Comparison of ENCODE assay signal across 29 cellular contexts in the genomic region with DNA sequence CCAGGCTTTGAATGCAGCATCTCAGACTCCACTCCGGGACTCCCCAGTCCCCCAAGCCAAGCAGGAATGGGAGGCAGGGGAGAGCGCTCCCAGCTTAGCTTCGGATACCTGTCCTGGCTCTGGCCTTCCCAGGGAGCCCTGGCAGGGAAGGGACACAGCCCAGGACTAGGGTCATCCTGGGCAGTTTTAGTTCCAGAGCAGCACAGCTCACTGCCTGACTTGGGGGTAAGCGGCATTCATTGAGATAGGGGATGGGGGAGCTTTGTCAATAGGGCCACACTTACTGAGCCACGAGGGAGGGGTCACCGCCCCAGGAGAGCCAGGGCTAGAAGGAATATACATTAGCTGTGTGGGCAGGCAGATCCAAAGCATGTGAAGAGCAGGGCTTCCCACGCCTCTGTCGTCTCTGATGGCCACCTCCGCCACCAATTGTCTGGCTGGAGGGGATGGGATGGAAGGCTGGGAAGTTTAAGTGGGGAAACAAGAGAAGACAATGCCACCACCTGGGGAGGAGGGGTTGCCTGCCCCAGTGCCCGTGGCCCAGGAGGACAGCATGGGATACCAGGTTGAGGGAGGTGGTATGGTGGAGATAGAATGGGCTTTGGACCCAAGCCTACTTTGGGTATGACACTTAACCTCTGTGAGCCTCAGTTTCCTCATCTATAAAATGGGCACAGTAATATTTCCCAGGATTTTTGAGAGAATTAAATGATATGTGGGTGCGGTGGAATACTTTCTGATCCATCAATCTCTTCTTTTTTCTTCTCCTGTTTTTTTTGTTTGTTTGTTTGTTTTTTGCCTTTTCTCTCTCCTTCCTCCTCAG. TPM values are rescaled to one million over a fixed set of nuclear protein-coding genes. Genes with fewer than 3 reads are reported as not detected.
DNase-seq lines count a peak whose midpoint lies in the region; ATAC-seq and TF ChIP-seq lines count a peak whose summit lies in the region.
"Had no signal": no experiment of that assay in that cellular context is flagged by ENCODE, and none has a peak within 500 bp of the region (broad histone marks: within the 10 kb centered on the region; RNA-seq: fewer than 3 reads in every experiment).

No MANE protein-coding gene starts in this region.

- no peak overlapping the region for H3K23ac ChIP-seq in neuronal stem cell (ENCODE audit: low read depth, low read length, poor library complexity)

- peak overlapping the region; percentile 58 for H3K18ac ChIP-seq in neuronal stem cell (ENCODE audit: low read length)

- H3K9ac ChIP-seq in neuronal stem cell (ENCODE audit: low read depth, low read length, poor library complexity): peak overlapping the region; percentile 17
- H3K9ac ChIP-seq: BLaER1 treated with 17β-estradiol and CSF1 and Interleukin-3, amounts not matched to agents 10 nM and 100 nM; GM23248 had no signal

- H2BK120ac ChIP-seq in neuronal stem cell (ENCODE audit: low read depth, low read length): no peak overlapping the region

- H3K4me3 Mint-ChIP-seq in glutamatergic neuron (ENCODE audit: unreplicated experiment): no peak overlapping the region
- no peak overlapping the region for H3K4me3 Mint-ChIP-seq in type B pancreatic cell
- H3K4me3 Mint-ChIP-seq: activated CD8-positive, alpha-beta T cell treated with anti-CD3 and anti-CD28 coated beads, Interleukin-2, amount 10 ng/mL, durations not matched to agents 7 days and 5 days; mesothelial cell of epicardium; naive thymus-derived CD8-positive, alpha-beta T cell had no signal

- ATAC-seq in left cardiac atrium: no peak
- ATAC-seq in GM21619 (IDR thresholded peaks at IDR 0.05; ENCODE audit: unreplicated experiment): no peak
- ATAC-seq: activated CD4-positive, CD25-positive, alpha-beta regulatory T cell treated with anti-CD3 and anti-CD28 coated beads, Interleukin-2, amount 50 U/mL, for 24 hours; activated CD8-positive, alpha-beta T cell treated with anti-CD3 and anti-CD28 coated beads, Interleukin-2, amount 10 ng/mL, durations not matched to agents 7 days and 5 days; naive thymus-derived CD8-positive, alpha-beta T cell had no signal

- H3K27me3 ChIP-seq in right atrium auricular region: no peaks in the 10 kb centered on the region
- H3K27me3 ChIP-seq in neuronal stem cell (ENCODE audit: control insufficient read depth in 3 of 3, insufficient read depth in 3 of 3, low read depth in 1 of 3, low read length in 3 of 3): peaks cover 0 to 38% (median 0%) of the 10 kb centered on the region in 3 experiments
- H3K27me3 ChIP-seq: BLaER1 treated with 17β-estradiol and CSF1 and Interleukin-3, amounts not matched to agents 10 nM and 100 nM; upper lobe of right lung had no signal

- H3K27me3 Mint-ChIP-seq in glutamatergic neuron (ENCODE audit: unreplicated experiment) (peaks cover 5% of the 10 kb centered on the region), type B pancreatic cell (peaks cover 9% of the 10 kb centered on the region)

- TF ChIP-seq CTCF in right atrium auricular region (IDR thresholded peaks at IDR 0.05) (no peak), glutamatergic neuron (IDR thresholded peaks at IDR 0.05; ENCODE audit: partially characterized antibody, unreplicated experiment) (no peak), type B pancreatic cell (conservative IDR thresholded peaks at IDR 0.05) (no peak)

- no peak overlapping the region for H3K4ac ChIP-seq in neuronal stem cell (ENCODE audit: low read length)

- peak; percentile 44 for DNase-seq in right atrium auricular region (ENCODE audit: low spot score)
- no peak for DNase-seq in left cardiac atrium
- no peak for DNase-seq in glutamatergic neuron
- DNase-seq in neuronal stem cell (ENCODE audit: low spot score): no peak
- DNase-seq in type B pancreatic cell (ENCODE audit: extremely low spot score, unreplicated experiment): peak; percentile 62
- DNase-seq in NCI-H446 treated with DMSO at 0.1 percent for 48 hours (lab: John Stamatoyannopoulos, UW): no peak
- DNase-seq in DMS79 (lab: John Stamatoyannopoulos, UW): no peak
- DNase-seq: activated CD8-positive, alpha-beta T cell treated with anti-CD3 and anti-CD28 coated beads, Interleukin-2, amount 10 ng/mL, durations not matched to agents 7 days and 5 days; activated naive CD4-positive, alpha-beta T cell treated with Interleukin-2 at 50 U/mL for 16 hours; activated T-cell treated with anti-CD3 and anti-CD28 coated beads, Interleukin-2, amount 50 U/mL, for 48 hours; amygdala; caudate nucleus; foreskin fibroblast; kidney glomerular epithelial cell; NCI-H1048; NCI-H510A treated with DMSO at 0.1 percent for 48 hours; NK-92 treated with Interleukin-12 subunit alpha and Interleukin-12 subunit beta, amount 100 ng/mL, for 24 hours; small intestine; stimulated activated naive CD4-positive, alpha-beta T cell; upper lobe of right lung had no signal

- H3K4me1 Mint-ChIP-seq in glutamatergic neuron (ENCODE audit: low read depth, unreplicated experiment) (peaks cover 7% of the 10 kb centered on the region), type B pancreatic cell (ENCODE audit: unreplicated experiment) (peaks cover 47% of the 10 kb centered on the region)
- H3K4me1 Mint-ChIP-seq: naive thymus-derived CD8-positive, alpha-beta T cell had no signal

- H2BK15ac ChIP-seq in neuronal stem cell (ENCODE audit: low read length): no peak overlapping the region

- no peak overlapping the region for H2BK12ac ChIP-seq in neuronal stem cell (ENCODE audit: low read length)

- no peak overlapping the region for H4K8ac ChIP-seq in neuronal stem cell (ENCODE audit: low read depth, low read length)

- H3K9me3 Mint-ChIP-seq in glutamatergic neuron (ENCODE audit: unreplicated experiment) (no peaks in the 10 kb centered on the region), type B pancreatic cell (no peaks in the 10 kb centered on the region)
- H3K9me3 Mint-ChIP-seq: mesothelial cell of epicardium; naive thymus-derived CD8-positive, alpha-beta T cell had no signal

- peak overlapping the region; percentile 79 to 94 for H3K27ac ChIP-seq in right atrium auricular region
- no peak overlapping the region for H3K27ac ChIP-seq in neuronal stem cell (replicated peaks; ENCODE audit: low read length)
- H3K27ac ChIP-seq: BLaER1 treated with 17β-estradiol and CSF1 and Interleukin-3, amounts not matched to agents 10 nM and 100 nM; epithelial cell of prostate; GM23248; upper lobe of right lung had no signal

- H3K36me3 ChIP-seq in right atrium auricular region: no peaks in the 10 kb centered on the region
- H3K36me3 ChIP-seq in neuronal stem cell (replicated peaks in 1 of 2; ENCODE audit: control insufficient read depth in 2 of 2, insufficient read depth in 2 of 2, low read length in 2 of 2): no peaks in the 10 kb centered on the region
- H3K36me3 ChIP-seq: BLaER1 treated with 17β-estradiol and CSF1 and Interleukin-3, amounts not matched to agents 10 nM and 100 nM; upper lobe of right lung had no signal

- H2BK5ac ChIP-seq in neuronal stem cell (ENCODE audit: low read length): no peak overlapping the region

- no peaks in the 10 kb centered on the region for H3K79me1 ChIP-seq in neuronal stem cell (ENCODE audit: low read depth, low read length)

- intact Hi-C loops in left cardiac atrium (cut with DNase I): loop anchor here in 1 of 2 donors (5.0 kb wide), 1 partner anchor 87 kb away; no protein-coding TSS in a partner anchor

- peaks cover 0 to 81% of the 10 kb centered on the region in 2 donors for H3K4me1 ChIP-seq in right atrium auricular region
- H3K4me1 ChIP-seq in neuronal stem cell (ENCODE audit: control insufficient read depth in 2 of 2, insufficient read depth in 1 of 2, low read depth in 1 of 2, low read length in 2 of 2): peaks cover 0 to 5% of the 10 kb centered on the region in 2 donors

- H3K36me3 Mint-ChIP-seq in glutamatergic neuron (ENCODE audit: unreplicated experiment) (no peaks in the 10 kb centered on the region), type B pancreatic cell (no peaks in the 10 kb centered on the region)
- H3K36me3 Mint-ChIP-seq: mesothelial cell of epicardium; naive thymus-derived CD8-positive, alpha-beta T cell had no signal

- no peak overlapping the region for H2AFZ ChIP-seq in neuronal stem cell (ENCODE audit: low read length)
- H2AFZ ChIP-seq: GM23248 had no signal

- H3K14ac ChIP-seq in neuronal stem cell (ENCODE audit: low read length): no peak overlapping the region

- no CpG with 5 or more reads among the region's 11 CpGs for WGBS in neuronal stem cell (ENCODE audit: extremely low coverage in 2 of 2, insufficient read length in 2 of 2, insufficient replicate concordance in 1 of 2), 2 donors

- H3K4me3 ChIP-seq in right atrium auricular region (no peak overlapping the region), neuronal stem cell (ENCODE audit: low read length in 2 of 2) (peak overlapping the region in 1 of 2 donors; percentile 33)
- H3K4me3 ChIP-seq: BLaER1 treated with 17β-estradiol and CSF1 and Interleukin-3, amounts not matched to agents 10 nM and 100 nM; GM23248; upper lobe of right lung had no signal

- H4K91ac ChIP-seq in neuronal stem cell (ENCODE audit: low read depth, low read length, poor library complexity): no peak overlapping the region

- H3K4me2 ChIP-seq in neuronal stem cell (ENCODE audit: insufficient read depth, low read length, poor library complexity, severe bottlenecking): no peak overlapping the region

- H2AK5ac ChIP-seq in neuronal stem cell (ENCODE audit: low read depth, low read length): peak overlapping the region; percentile 12

- H3K9me3 ChIP-seq in right atrium auricular region: no peaks in the 10 kb centered on the region
- no peaks in the 10 kb centered on the region for H3K9me3 ChIP-seq in neuronal stem cell (replicated peaks in 1 of 2; ENCODE audit: control insufficient read depth in 2 of 2, insufficient read depth in 1 of 2, low read depth in 1 of 2, low read length in 2 of 2)
- H3K9me3 ChIP-seq: BLaER1 treated with 17β-estradiol and CSF1 and Interleukin-3, amounts not matched to agents 10 nM and 100 nM; upper lobe of right lung had no signal

- H3K27ac Mint-ChIP-seq in glutamatergic neuron (ENCODE audit: unreplicated experiment) (peak overlapping the region; percentile 15), type B pancreatic cell (no peak overlapping the region)
- H3K27ac Mint-ChIP-seq: activated CD8-positive, alpha-beta T cell treated with anti-CD3 and anti-CD28 coated beads, Interleukin-2, amount 10 ng/mL, durations not matched to agents 7 days and 5 days; mesothelial cell of epicardium; naive thymus-derived CD8-positive, alpha-beta T cell had no signal

RNA-seq across cellular contexts. Expression of gene SCTR, which starts 40.2 kb away (rescaled TPM):
- total RNA-seq in right atrium auricular region (not detected), left cardiac atrium (under 1 TPM in 1 of 2 donors, not detected in 1; 0.32 TPM), glutamatergic neuron (ENCODE audit: unreplicated experiment) (not detected), type B pancreatic cell (ENCODE audit: low replicate concordance) (1.9 and 2.4 TPM in 2 replicates)
- not detected for polyA plus RNA-seq in neuronal stem cell (2013, experiment 1 of 2)
- polyA plus RNA-seq in neuronal stem cell (2013, experiment 2 of 2): not detected
- total RNA-seq: activated CD8-positive, alpha-beta T cell treated with anti-CD3 and anti-CD28 coated beads, Interleukin-2, amount 10 ng/mL, durations not matched to agents 7 days and 5 days; GM23248; LHCN-M2; naive thymus-derived CD8-positive, alpha-beta T cell; posterior vena cava had no signal
- polyA plus RNA-seq: GM23248; naive thymus-derived CD8-positive, alpha-beta T cell had no signal

RNA-seq across cellular contexts. Expression of gene TMEM37, which starts 52.5 kb away (rescaled TPM):
- 1 to 10 TPM; 3.3 to 5.4 TPM for total RNA-seq in right atrium auricular region
- total RNA-seq in left cardiac atrium: 10 to 100 TPM in 1 of 2 donors, 1 to 10 TPM in 1; 6.1 to 16.4 TPM
- not detected for total RNA-seq in glutamatergic neuron (ENCODE audit: unreplicated experiment)
- polyA plus RNA-seq in neuronal stem cell (2013, experiment 1 of 2): 0.71 TPM
- polyA plus RNA-seq in neuronal stem cell (2013, experiment 2 of 2): 0.58 TPM
- 11.8 and 16.4 TPM in 2 replicates for total RNA-seq in type B pancreatic cell (ENCODE audit: low replicate concordance)
- total RNA-seq: activated CD8-positive, alpha-beta T cell treated with anti-CD3 and anti-CD28 coated beads, Interleukin-2, amount 10 ng/mL, durations not matched to agents 7 days and 5 days; GM23248; LHCN-M2 had no signal
- polyA plus RNA-seq: naive thymus-derived CD8-positive, alpha-beta T cell had no signal

Comparison
In these comparisons a context has a peak if more than half of its experiments do, and no peak if none do; other contexts are left out.
1. DNase-seq: peak in right atrium auricular region (single experiment) and type B pancreatic cell (single experiment); none in left cardiac atrium (single experiment), glutamatergic neuron (single experiment), neuronal stem cell (single experiment), NCI-H446 treated with DMSO at 0.1 percent for 48 hours (single experiment) and DMS79 (single experiment).